ENCODE assay signal across 24 cellular contexts in genomic region chr6:104648347-104648746, GRCh38.
"Had no signal": no experiment of that assay in that cellular context is flagged by ENCODE, and none has a peak within 500 bp of the region (broad histone marks: within the 10 kb centered on the region; RNA-seq: fewer than 3 reads in every experiment).

No MANE protein-coding gene starts in this region.

- H3K27me3 Mint-ChIP-seq: dendritic cell treated with granulocyte-macrophage colony-stimulating factor and Interleukin-4, amounts not matched to agents 40 ng/mL and 50 ng/mL, for 4 days had no signal

- H3K9me3 Mint-ChIP-seq: dendritic cell treated with granulocyte-macrophage colony-stimulating factor and Interleukin-4, amounts not matched to agents 40 ng/mL and 50 ng/mL, for 4 days; endodermal cell had no signal

- H3K4me1 Mint-ChIP-seq: endodermal cell had no signal

- H3K4me3 ChIP-seq: colonic mucosa, coronary artery, dorsolateral prefrontal cortex, esophagus muscularis mucosa, esophagus squamous epithelium, gastrocnemius medialis, gastroesophageal sphincter, heart left ventricle, heart right ventricle, hepatocyte had no signal

- H3K27ac Mint-ChIP-seq: dendritic cell treated with granulocyte-macrophage colony-stimulating factor and Interleukin-4, amounts not matched to agents 40 ng/mL and 50 ng/mL, for 4 days; effector memory CD8-positive, alpha-beta T cell; endodermal cell had no signal

- ATAC-seq: effector memory CD8-positive, alpha-beta T cell; esophagus mucosa; foreskin keratinocyte; gastrocnemius medialis; gastroesophageal sphincter; heart left ventricle; heart right ventricle had no signal

- H3K4me3 Mint-ChIP-seq: dendritic cell treated with granulocyte-macrophage colony-stimulating factor and Interleukin-4, amounts not matched to agents 40 ng/mL and 50 ng/mL, for 4 days; effector memory CD8-positive, alpha-beta T cell; endodermal cell had no signal

- DNase-seq: colonic mucosa; cortex of kidney; dorsolateral prefrontal cortex; effector CD4-positive, alpha-beta T cell; effector CD8-positive, alpha-beta T cell; effector memory CD4-positive, alpha-beta T cell; effector memory CD8-positive, alpha-beta T cell; endodermal cell; erythroblast; esophagus squamous epithelium; foreskin fibroblast; foreskin keratinocyte; foreskin melanocyte; gastrocnemius medialis; glutamatergic neuron; head of caudate nucleus; heart left ventricle; heart right ventricle had no signal
